8 cellular contexts compared by ENCODE assay signal in the genomic region with DNA sequence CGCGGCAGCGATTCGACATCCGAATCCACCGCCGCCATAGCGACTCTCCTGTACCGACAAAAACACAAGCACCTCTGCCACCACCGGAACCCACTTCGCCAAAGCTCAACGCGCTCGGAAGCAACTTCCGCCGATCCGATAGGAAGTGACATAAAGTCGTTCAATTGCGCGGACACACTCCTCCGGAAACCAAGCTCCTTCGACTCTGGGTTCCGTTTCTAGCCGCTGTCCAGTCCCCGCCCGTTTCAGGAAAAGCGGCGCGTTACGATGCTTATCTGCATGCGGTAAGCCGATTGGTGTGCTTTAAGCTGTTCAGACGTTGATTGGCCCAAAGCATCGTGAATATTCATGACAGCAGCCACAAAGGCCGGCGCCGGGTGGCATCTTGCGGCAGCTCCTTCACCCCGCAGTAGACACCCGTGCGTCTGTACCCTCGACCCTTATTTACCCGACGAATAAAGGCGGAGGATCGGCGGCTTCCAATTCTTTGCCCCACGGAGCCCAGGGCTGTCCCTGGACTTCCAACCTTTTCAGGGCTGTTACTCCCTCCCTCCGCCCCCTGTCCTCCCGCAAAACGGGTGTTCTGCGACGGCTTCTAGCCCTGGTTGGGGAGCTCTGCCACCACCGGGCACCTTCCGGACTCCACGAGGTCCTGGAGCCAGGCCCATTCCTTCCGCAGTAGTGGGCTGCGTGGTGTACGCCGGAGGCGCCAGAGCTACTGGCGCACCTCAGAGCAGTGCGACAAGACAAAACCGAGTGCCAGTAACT. TPM values are rescaled to one million over a fixed set of nuclear protein-coding genes. Genes with fewer than 3 reads are reported as not detected.
A peak's percentile ranks its signal among the peaks of the same experiment; 100 is the strongest.
DNase-seq lines count a peak whose midpoint lies in the region; ATAC-seq and TF ChIP-seq lines count a peak whose summit lies in the region.

A gene with protein sequence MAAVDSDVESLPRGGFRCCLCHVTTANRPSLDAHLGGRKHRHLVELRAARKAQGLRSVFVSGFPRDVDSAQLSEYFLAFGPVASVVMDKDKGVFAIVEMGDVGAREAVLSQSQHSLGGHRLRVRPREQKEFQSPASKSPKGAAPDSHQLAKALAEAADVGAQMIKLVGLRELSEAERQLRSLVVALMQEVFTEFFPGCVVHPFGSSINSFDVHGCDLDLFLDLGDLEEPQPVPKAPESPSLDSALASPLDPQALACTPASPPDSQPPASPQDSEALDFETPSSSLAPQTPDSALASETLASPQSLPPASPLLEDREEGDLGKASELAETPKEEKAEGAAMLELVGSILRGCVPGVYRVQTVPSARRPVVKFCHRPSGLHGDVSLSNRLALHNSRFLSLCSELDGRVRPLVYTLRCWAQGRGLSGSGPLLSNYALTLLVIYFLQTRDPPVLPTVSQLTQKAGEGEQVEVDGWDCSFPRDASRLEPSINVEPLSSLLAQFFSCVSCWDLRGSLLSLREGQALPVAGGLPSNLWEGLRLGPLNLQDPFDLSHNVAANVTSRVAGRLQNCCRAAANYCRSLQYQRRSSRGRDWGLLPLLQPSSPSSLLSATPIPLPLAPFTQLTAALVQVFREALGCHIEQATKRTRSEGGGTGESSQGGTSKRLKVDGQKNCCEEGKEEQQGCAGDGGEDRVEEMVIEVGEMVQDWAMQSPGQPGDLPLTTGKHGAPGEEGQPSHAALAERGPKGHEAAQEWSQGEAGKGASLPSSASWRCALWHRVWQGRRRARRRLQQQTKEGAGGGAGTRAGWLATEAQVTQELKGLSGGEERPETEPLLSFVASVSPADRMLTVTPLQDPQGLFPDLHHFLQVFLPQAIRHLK (minus strand): TSS at position 76 of the 768 bp plus-strand sequence. CDS start 38 bp downstream, at position 38.

- H3K36me3 ChIP-seq in duodenal mucosa (ENCODE audit: control insufficient read depth in 1 of 2, insufficient read depth in 2 of 2, low read length in 2 of 2), result peaks cover 31 to 38% of the 10 kb centered on the region in 2 donors
- H3K36me3 ChIP-seq in right lobe of liver, result peaks cover 0 to 37% (median 20%) of the 10 kb centered on the region in 4 donors

- peak; percentile 92 for TF ChIP-seq POLR2A in right lobe of liver (IDR thresholded peaks at IDR 0.05)

- POLR2A ChIA-PET in activated CD4-positive, alpha-beta memory T cell treated with anti-CD3 and anti-CD28 coated beads for 36 hours (lab: Charles Lee), result interaction anchor here (0.6 to 3.3 kb wide), 40 partner anchors 8 to 264 kb away, joined by 3 to 62 read pairs (median 6); a partner anchor contains a TSS

- H3K4me1 Mint-ChIP-seq in activated CD4-positive, alpha-beta memory T cell treated with anti-CD3 and anti-CD28 coated beads for 36 hours (ENCODE audit: low read depth), result peaks cover 52% of the 10 kb centered on the region

- peak in 3 of 4 donors; percentile 9 to 16 (median 10) for TF ChIP-seq CTCF in right lobe of liver (IDR thresholded peaks at IDR 0.05)

- no peaks in the 10 kb centered on the region for H3K27me3 Mint-ChIP-seq in activated CD4-positive, alpha-beta memory T cell treated with anti-CD3 and anti-CD28 coated beads for 36 hours

- H3K27ac ChIP-seq in duodenal mucosa (ENCODE audit: low read depth, low read length) (peak within 1 kb of the TSS; percentile 86), right lobe of liver (peak within 1 kb of the TSS; percentile 86 to 94 (median 92))

- H3K9me3 ChIP-seq in duodenal mucosa (ENCODE audit: control insufficient read depth in 1 of 2, low read length in 2 of 2), result no peaks in the 10 kb centered on the region
- H3K9me3 ChIP-seq in right lobe of liver, result no peaks in the 10 kb centered on the region

- H3K4me3 ChIP-seq in duodenal mucosa (ENCODE audit: low read depth in 1 of 2, low read length in 2 of 2) (peak within 1 kb of the TSS; percentile 76 to 90), right lobe of liver (peak within 1 kb of the TSS; percentile 70 to 87 (median 78))

- peak within 1 kb of the TSS; percentile 100 for H3K4me3 Mint-ChIP-seq in activated CD4-positive, alpha-beta memory T cell treated with anti-CD3 and anti-CD28 coated beads for 36 hours

- ATAC-seq in GM19438 (IDR thresholded peaks at IDR 0.05; ENCODE audit: low read depth, unreplicated experiment) (peak; percentile 89), HG03575 (IDR thresholded peaks at IDR 0.05; ENCODE audit: extremely low read depth, insufficient number of reproducible peaks, low FRiP score, unreplicated experiment) (peak; percentile 49), right lobe of liver (peak; percentile 81 to 92 (median 86))

- peak within 1 kb of the TSS; percentile 97 for H3K27ac Mint-ChIP-seq in activated CD4-positive, alpha-beta memory T cell treated with anti-CD3 and anti-CD28 coated beads for 36 hours

- H3K36me3 Mint-ChIP-seq in activated CD4-positive, alpha-beta memory T cell treated with anti-CD3 and anti-CD28 coated beads for 36 hours, result peaks cover 43% of the 10 kb centered on the region

- H3K9ac ChIP-seq in duodenal mucosa (ENCODE audit: low read depth in 1 of 2, low read length in 2 of 2), result peak within 1 kb of the TSS; percentile 91 to 94

- no peaks in the 10 kb centered on the region for H3K9me3 Mint-ChIP-seq in activated CD4-positive, alpha-beta memory T cell treated with anti-CD3 and anti-CD28 coated beads for 36 hours

- DNase-seq in CD1c-positive myeloid dendritic cell (ENCODE audit: extremely low spot score) (peak; percentile 100), NCI-H82 treated with DMSO at 0.1 percent for 48 hours (lab: John Stamatoyannopoulos, UW; ENCODE audit: unreplicated experiment) (peak; percentile 98), right lobe of liver (peak; percentile 95 to 97 (median 96))
- DNase-seq in activated CD4-positive, alpha-beta memory T cell treated with anti-CD3 and anti-CD28 coated beads for 36 hours, result peak; percentile 99
- DNase-seq in stimulated activated CD4-positive, alpha-beta T cell treated with anti-CD3 and anti-CD28 coated beads, Interleukin-4, amount 100 ng/mL, for 4 hours, result peak; percentile 85 to 96

- intact Hi-C loops in activated CD4-positive, alpha-beta memory T cell treated with anti-CD3 and anti-CD28 coated beads for 36 hours (cut with micrococcal nuclease), result loop anchor here (1.0 to 5.0 kb wide), 10 partner anchors 8 to 241 kb away; a partner anchor contains a TSS
- intact Hi-C loops in right lobe of liver (cut with DNase I), result no loop called here

- H3K27me3 ChIP-seq in duodenal mucosa (ENCODE audit: control insufficient read depth in 1 of 2, insufficient read depth in 2 of 2, low read length in 2 of 2), result no peaks in the 10 kb centered on the region
- no peaks in the 10 kb centered on the region for H3K27me3 ChIP-seq in right lobe of liver

- H3K4me1 ChIP-seq in duodenal mucosa (ENCODE audit: control insufficient read depth in 1 of 2, insufficient read depth in 2 of 2, low read length in 2 of 2), result peaks cover 22 to 30% of the 10 kb centered on the region in 2 donors
- H3K4me1 ChIP-seq in right lobe of liver, result peaks cover 0 to 56% (median 24%) of the 10 kb centered on the region in 4 donors

- CTCF ChIA-PET in activated CD4-positive, alpha-beta memory T cell treated with anti-CD3 and anti-CD28 coated beads for 36 hours (lab: Charles Lee), result interaction anchor here (0.7 to 4.0 kb wide), 39 partner anchors 10 to 290 kb away, joined by 3 to 44 read pairs (median 4); a partner anchor contains a TSS

- WGBS in right lobe of liver (ENCODE audit: insufficient coverage, low coverage, low lambda C conversion rate, missing lambda C conversion rate), result 1% methylated on average over 34 of the region's 64 CpGs

RNA-seq across cellular contexts. Expression of the gene that starts here (rescaled TPM):
- total RNA-seq in activated CD4-positive, alpha-beta memory T cell treated with anti-CD3 and anti-CD28 coated beads for 36 hours, result 10 to 100 TPM; 32.7 to 34.2 TPM
- 10 to 100 TPM; 12.3 to 34.2 (median 21.1) TPM for total RNA-seq in right lobe of liver

Comparison
In these comparisons a context has a peak if more than half of its experiments do, and no peak if none do; other contexts are left out.
1. Peak in every context shown above with its lines: DNase-seq, ATAC-seq, H3K4me3 ChIP-seq and H3K27ac ChIP-seq.